Comparison of ENCODE assay signal across 2 cellular contexts in genomic region chr22:19731736-19732135, GRCh38.
A peak's percentile ranks its signal among the peaks of the same experiment; 100 is the strongest.
TF ChIP-seq lines count a peak whose summit lies in the region.

No MANE protein-coding gene starts in this region.

TF ChIP-seq in HEK293, 187 proteins besides CTCF, POLR2A, EP300 and RAD21 (continues in another document):
- no peak for TF ChIP-seq HOXD13 (CRISPR knock-in tag; IDR thresholded peaks at IDR 0.05; ENCODE audit: borderline replicate concordance)
- no peak for TF ChIP-seq GFI1B (tag by site-specific recombination; IDR thresholded peaks at IDR 0.05)
- no peak for TF ChIP-seq ZNF292 (tag by site-specific recombination; IDR thresholded peaks at IDR 0.05; ENCODE audit: borderline replicate concordance, low read depth)
- TF ChIP-seq ZBTB8A (tag by site-specific recombination; IDR thresholded peaks at IDR 0.05), result peak; percentile 50
- TF ChIP-seq GLIS1 (tag by site-specific recombination; IDR thresholded peaks at IDR 0.05), result peak; percentile 75
- TF ChIP-seq ZNF776 (tag by site-specific recombination; IDR thresholded peaks at IDR 0.05; ENCODE audit: borderline replicate concordance), result no peak
- TF ChIP-seq ZIC2 (tag by site-specific recombination; IDR thresholded peaks at IDR 0.05), result peak; percentile 83
- no peak for TF ChIP-seq ZNF248 (tag by site-specific recombination; IDR thresholded peaks at IDR 0.05)
- no peak for TF ChIP-seq ZNF114 (tag by site-specific recombination; IDR thresholded peaks at IDR 0.05)
- TF ChIP-seq ELK4 (IDR thresholded peaks at IDR 0.05; ENCODE audit: borderline replicate concordance, low read depth, low read length), result no peak
- no peak for TF ChIP-seq ZNF37A (tag by site-specific recombination; IDR thresholded peaks at IDR 0.05)
- TF ChIP-seq, protein P1, sequence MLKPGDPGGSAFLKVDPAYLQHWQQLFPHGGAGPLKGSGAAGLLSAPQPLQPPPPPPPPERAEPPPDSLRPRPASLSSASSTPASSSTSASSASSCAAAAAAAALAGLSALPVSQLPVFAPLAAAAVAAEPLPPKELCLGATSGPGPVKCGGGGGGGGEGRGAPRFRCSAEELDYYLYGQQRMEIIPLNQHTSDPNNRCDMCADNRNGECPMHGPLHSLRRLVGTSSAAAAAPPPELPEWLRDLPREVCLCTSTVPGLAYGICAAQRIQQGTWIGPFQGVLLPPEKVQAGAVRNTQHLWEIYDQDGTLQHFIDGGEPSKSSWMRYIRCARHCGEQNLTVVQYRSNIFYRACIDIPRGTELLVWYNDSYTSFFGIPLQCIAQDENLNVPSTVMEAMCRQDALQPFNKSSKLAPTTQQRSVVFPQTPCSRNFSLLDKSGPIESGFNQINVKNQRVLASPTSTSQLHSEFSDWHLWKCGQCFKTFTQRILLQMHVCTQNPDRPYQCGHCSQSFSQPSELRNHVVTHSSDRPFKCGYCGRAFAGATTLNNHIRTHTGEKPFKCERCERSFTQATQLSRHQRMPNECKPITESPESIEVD (tag by site-specific recombination; IDR thresholded peaks at IDR 0.05), result no peak
- no peak for TF ChIP-seq SCRT2 (tag by site-specific recombination; IDR thresholded peaks at IDR 0.05)
- TF ChIP-seq ZFHX2 (tag by site-specific recombination; conservative IDR thresholded peaks at IDR 0.05), result peak; percentile 84
- TF ChIP-seq INSM2 (tag by site-specific recombination; IDR thresholded peaks at IDR 0.05), result no peak
- TF ChIP-seq, protein P2, sequence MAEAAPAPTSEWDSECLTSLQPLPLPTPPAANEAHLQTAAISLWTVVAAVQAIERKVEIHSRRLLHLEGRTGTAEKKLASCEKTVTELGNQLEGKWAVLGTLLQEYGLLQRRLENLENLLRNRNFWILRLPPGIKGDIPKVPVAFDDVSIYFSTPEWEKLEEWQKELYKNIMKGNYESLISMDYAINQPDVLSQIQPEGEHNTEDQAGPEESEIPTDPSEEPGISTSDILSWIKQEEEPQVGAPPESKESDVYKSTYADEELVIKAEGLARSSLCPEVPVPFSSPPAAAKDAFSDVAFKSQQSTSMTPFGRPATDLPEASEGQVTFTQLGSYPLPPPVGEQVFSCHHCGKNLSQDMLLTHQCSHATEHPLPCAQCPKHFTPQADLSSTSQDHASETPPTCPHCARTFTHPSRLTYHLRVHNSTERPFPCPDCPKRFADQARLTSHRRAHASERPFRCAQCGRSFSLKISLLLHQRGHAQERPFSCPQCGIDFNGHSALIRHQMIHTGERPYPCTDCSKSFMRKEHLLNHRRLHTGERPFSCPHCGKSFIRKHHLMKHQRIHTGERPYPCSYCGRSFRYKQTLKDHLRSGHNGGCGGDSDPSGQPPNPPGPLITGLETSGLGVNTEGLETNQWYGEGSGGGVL (tag by site-specific recombination; IDR thresholded peaks at IDR 0.05), result peak; percentile 54
- TF ChIP-seq EGR2 (tag by site-specific recombination; IDR thresholded peaks at IDR 0.05; ENCODE audit: low read depth), result peak; percentile 80; the same call in 1 of the 2 replicates
- no peak for TF ChIP-seq ZNF704 (tag by site-specific recombination; IDR thresholded peaks at IDR 0.05)
- TF ChIP-seq ZNF658 (tag by site-specific recombination; IDR thresholded peaks at IDR 0.05), result no peak
- no peak for TF ChIP-seq ZNF610 (tag by site-specific recombination; IDR thresholded peaks at IDR 0.05; ENCODE audit: borderline replicate concordance)
- TF ChIP-seq, protein P3, sequence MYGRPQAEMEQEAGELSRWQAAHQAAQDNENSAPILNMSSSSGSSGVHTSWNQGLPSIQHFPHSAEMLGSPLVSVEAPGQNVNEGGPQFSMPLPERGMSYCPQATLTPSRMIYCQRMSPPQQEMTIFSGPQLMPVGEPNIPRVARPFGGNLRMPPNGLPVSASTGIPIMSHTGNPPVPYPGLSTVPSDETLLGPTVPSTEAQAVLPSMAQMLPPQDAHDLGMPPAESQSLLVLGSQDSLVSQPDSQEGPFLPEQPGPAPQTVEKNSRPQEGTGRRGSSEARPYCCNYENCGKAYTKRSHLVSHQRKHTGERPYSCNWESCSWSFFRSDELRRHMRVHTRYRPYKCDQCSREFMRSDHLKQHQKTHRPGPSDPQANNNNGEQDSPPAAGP (tag by site-specific recombination; IDR thresholded peaks at IDR 0.05), result peak; percentile 49; the same call in 1 of the 2 replicates

TF ChIP-seq in K562, 482 proteins besides CTCF, POLR2A, EP300 and RAD21:
- TF ChIP-seq E2F1 (CRISPR knock-in tag; IDR thresholded peaks at IDR 0.05) (no peak), NFATC3 (IDR thresholded peaks at IDR 0.05) (no peak), PHB (CRISPR knock-in tag; IDR thresholded peaks at IDR 0.05) (no peak), EGR1 (conservative IDR thresholded peaks at IDR 0.05) (peak; percentile 57), ERF (CRISPR knock-in tag; IDR thresholded peaks at IDR 0.05) (peak; percentile 48; the same call in 1 of the 2 replicates)
- TF ChIP-seq, protein P4, sequence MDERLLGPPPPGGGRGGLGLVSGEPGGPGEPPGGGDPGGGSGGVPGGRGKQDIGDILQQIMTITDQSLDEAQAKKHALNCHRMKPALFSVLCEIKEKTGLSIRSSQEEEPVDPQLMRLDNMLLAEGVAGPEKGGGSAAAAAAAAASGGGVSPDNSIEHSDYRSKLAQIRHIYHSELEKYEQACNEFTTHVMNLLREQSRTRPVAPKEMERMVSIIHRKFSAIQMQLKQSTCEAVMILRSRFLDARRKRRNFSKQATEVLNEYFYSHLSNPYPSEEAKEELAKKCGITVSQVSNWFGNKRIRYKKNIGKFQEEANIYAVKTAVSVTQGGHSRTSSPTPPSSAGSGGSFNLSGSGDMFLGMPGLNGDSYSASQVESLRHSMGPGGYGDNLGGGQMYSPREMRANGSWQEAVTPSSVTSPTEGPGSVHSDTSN (CRISPR knock-in tag; IDR thresholded peaks at IDR 0.05; ENCODE audit: low read depth), result no peak
- TF ChIP-seq, protein P4 (tag; conservative IDR thresholded peaks at IDR 0.05; ENCODE audit: low read depth), result peak; percentile 48; the same call in 1 of the 2 replicates
TF ChIP-seq in K562: peak in this region for 3.
